Comparison of ENCODE assay signal across 1 cellular context in genomic region chr6:21312118-21312517, GRCh38.
TF ChIP-seq lines count a peak whose summit lies in the region.

No MANE protein-coding gene starts in this region.

TF ChIP-seq in WTC11, 78 proteins besides CTCF, POLR2A, EP300 and RAD21 (continued from another document):
- TF ChIP-seq ZNF425 (CRISPR knock-in tag; conservative IDR thresholded peaks at IDR 0.05) (no peak), ZNF317 (CRISPR knock-in tag; IDR thresholded peaks at IDR 0.05; ENCODE audit: borderline replicate concordance, low read depth) (no peak), SMAD4 (CRISPR knock-in tag; IDR thresholded peaks at IDR 0.05) (no peak), CREB1 (CRISPR knock-in tag; IDR thresholded peaks at IDR 0.05) (no peak), CBFB (CRISPR knock-in tag; IDR thresholded peaks at IDR 0.05; ENCODE audit: low read depth) (no peak), NFYB (CRISPR knock-in tag; conservative IDR thresholded peaks at IDR 0.05; ENCODE audit: low read depth) (no peak), ETV6 (CRISPR knock-in tag; IDR thresholded peaks at IDR 0.05) (no peak), ZSCAN18 (CRISPR knock-in tag; IDR thresholded peaks at IDR 0.05) (no peak), ZNF263 (CRISPR knock-in tag; IDR thresholded peaks at IDR 0.05; ENCODE audit: low read depth) (no peak)
